ENCODE assay signal across 19 cellular contexts in genomic region chr2:68240446-68240845, GRCh38. TPM values are rescaled to one million over a fixed set of nuclear protein-coding genes. Genes with fewer than 3 reads are reported as not detected.
DNase-seq lines count a peak whose midpoint lies in the region; ATAC-seq, FAIRE-seq and TF ChIP-seq lines count a peak whose summit lies in the region.
"Had no signal": no experiment of that assay in that cellular context is flagged by ENCODE, and none has a peak within 500 bp of the region (broad histone marks: within the 10 kb centered on the region; RNA-seq: fewer than 3 reads in every experiment).

No MANE protein-coding gene starts in this region.

- H3K9me3 ChIP-seq in BLaER1 treated with 17β-estradiol and CSF1 and Interleukin-3, amounts not matched to agents 10 nM and 100 nM (replicated peaks in 1 of 11), result 0 out of 22 replicates have a peak, but pooled peaks cover 0 to 4% (median 0%) of the 10 kb centered on the region in 11 experiments
- H3K9me3 ChIP-seq in naive thymus-derived CD4-positive, alpha-beta T cell (ENCODE audit: control insufficient read depth in 2 of 3, low read length in 3 of 3), result no peaks in the 10 kb centered on the region
- H3K9me3 ChIP-seq: suprapubic skin had no signal

- FAIRE-seq in GM12892 (lab: Jason Lieb, UNC), result peak; percentile 68
- FAIRE-seq: colon had no signal

- H3K9ac ChIP-seq in BLaER1 treated with 17β-estradiol and CSF1 and Interleukin-3, amounts not matched to agents 10 nM and 100 nM, result no peak overlapping the region

- no peak for ATAC-seq in activated T-helper 17 cell treated with anti-CD3 and anti-CD28 coated beads, Interleukin-2, amount 50 U/mL, for 72 hours (replicated peaks)
- ATAC-seq in naive thymus-derived CD4-positive, alpha-beta T cell, result no peak
- ATAC-seq in GM21528 (IDR thresholded peaks at IDR 0.05; ENCODE audit: low FRiP score, unreplicated experiment), result no peak

- CTCF ChIA-PET in naive thymus-derived CD4-positive, alpha-beta T cell (lab: Charles Lee), result interaction anchor here (1.0 kb wide), 1 partner anchor 44 kb away, joined by 3 read pairs; no protein-coding TSS in a partner anchor

- H3K4me1 Mint-ChIP-seq in activated T-helper 17 cell treated with anti-CD3 and anti-CD28 coated beads, Interleukin-2, amount 50 U/mL, for 72 hours, result peaks cover 42% of the 10 kb centered on the region
- peaks cover 12 to 74% (median 49%) of the 10 kb centered on the region in 7 donors for H3K4me1 Mint-ChIP-seq in naive thymus-derived CD4-positive, alpha-beta T cell

- H3K27me3 ChIP-seq in BLaER1 treated with 17β-estradiol and CSF1 and Interleukin-3, amounts not matched to agents 10 nM and 100 nM, result no peaks in the 10 kb centered on the region
- no peaks in the 10 kb centered on the region for H3K27me3 ChIP-seq in naive thymus-derived CD4-positive, alpha-beta T cell (ENCODE audit: control insufficient read depth in 2 of 2, insufficient read depth in 2 of 2, low read length in 2 of 2)
- H3K27me3 ChIP-seq: suprapubic skin had no signal

- peak overlapping the region; percentile 70 for H3K4me3 Mint-ChIP-seq in activated T-helper 17 cell treated with anti-CD3 and anti-CD28 coated beads, Interleukin-2, amount 50 U/mL, for 72 hours
- peak overlapping the region in 8 of 10 donors; percentile 42 to 76 (median 62) for H3K4me3 Mint-ChIP-seq in naive thymus-derived CD4-positive, alpha-beta T cell

- H3K9me3 Mint-ChIP-seq in activated T-helper 17 cell treated with anti-CD3 and anti-CD28 coated beads, Interleukin-2, amount 50 U/mL, for 72 hours, result no peaks in the 10 kb centered on the region
- no peaks in the 10 kb centered on the region for H3K9me3 Mint-ChIP-seq in naive thymus-derived CD4-positive, alpha-beta T cell

- peak overlapping the region in 7 of 11 experiments; percentile 2 to 81 (median 63); a peak in 8 of 22 replicates for H3K4me2 ChIP-seq in BLaER1 treated with 17β-estradiol and CSF1 and Interleukin-3, amounts not matched to agents 10 nM and 100 nM

- no peaks in the 10 kb centered on the region for H3K27me3 Mint-ChIP-seq in activated T-helper 17 cell treated with anti-CD3 and anti-CD28 coated beads, Interleukin-2, amount 50 U/mL, for 72 hours
- H3K27me3 Mint-ChIP-seq in naive thymus-derived CD4-positive, alpha-beta T cell, result no peaks in the 10 kb centered on the region

- intact Hi-C loops in naive thymus-derived CD4-positive, alpha-beta T cell (cut with micrococcal nuclease), result no loop called here

- peaks cover 92 to 100% (median 100%) of the 10 kb centered on the region in 11 experiments for H4K20me1 ChIP-seq in BLaER1 treated with 17β-estradiol and CSF1 and Interleukin-3, amounts not matched to agents 10 nM and 100 nM

- peaks cover 15 to 64% (median 29%) of the 10 kb centered on the region in 11 experiments; a peak in 18 of 22 replicates for H3K36me3 ChIP-seq in BLaER1 treated with 17β-estradiol and CSF1 and Interleukin-3, amounts not matched to agents 10 nM and 100 nM
- no peaks in the 10 kb centered on the region for H3K36me3 ChIP-seq in naive thymus-derived CD4-positive, alpha-beta T cell (ENCODE audit: control insufficient read depth in 2 of 3, insufficient read depth in 3 of 3, low read length in 3 of 3)
- H3K36me3 ChIP-seq: suprapubic skin had no signal

- POLR2A ChIA-PET in naive thymus-derived CD4-positive, alpha-beta T cell (lab: Charles Lee), result no interaction called here

- H3K36me3 Mint-ChIP-seq in activated T-helper 17 cell treated with anti-CD3 and anti-CD28 coated beads, Interleukin-2, amount 50 U/mL, for 72 hours (ENCODE audit: low read depth), result peaks cover 33% of the 10 kb centered on the region
- peaks cover 0 to 12% (median 7%) of the 10 kb centered on the region in 5 donors for H3K36me3 Mint-ChIP-seq in naive thymus-derived CD4-positive, alpha-beta T cell

- peak overlapping the region in 1 of 11 experiments; percentile 22; a peak in 1 of 22 replicates for H3K27ac ChIP-seq in BLaER1 treated with 17β-estradiol and CSF1 and Interleukin-3, amounts not matched to agents 10 nM and 100 nM
- no peak overlapping the region for H3K27ac ChIP-seq in naive thymus-derived CD4-positive, alpha-beta T cell (ENCODE audit: low read depth, low read length)
- H3K27ac ChIP-seq: HL-60, RWPE1, suprapubic skin had no signal

- no peak overlapping the region for H3K4me3 ChIP-seq in BLaER1 treated with 17β-estradiol and CSF1 and Interleukin-3, amounts not matched to agents 10 nM and 100 nM
- peak overlapping the region; percentile 4 for H3K4me3 ChIP-seq in naive thymus-derived CD4-positive, alpha-beta T cell (ENCODE audit: low read length)
- H3K4me3 ChIP-seq: suprapubic skin had no signal

- H3K4me1 ChIP-seq in BLaER1 treated with 17β-estradiol and CSF1 and Interleukin-3, amounts not matched to agents 10 nM and 100 nM, result peaks cover 36 to 95% (median 49%) of the 10 kb centered on the region in 10 experiments
- peaks cover 63 to 72% of the 10 kb centered on the region in 2 donors for H3K4me1 ChIP-seq in naive thymus-derived CD4-positive, alpha-beta T cell (ENCODE audit: control insufficient read depth in 2 of 2, insufficient read depth in 2 of 2, low read length in 2 of 2)

- no peak for DNase-seq in GM12892 (ENCODE audit: insufficient read length)
- DNase-seq in naive thymus-derived CD4-positive, alpha-beta T cell, result no peak
- DNase-seq in NCI-H748 (lab: John Stamatoyannopoulos, UW; ENCODE audit: unreplicated experiment), result no peak
- no peak for DNase-seq in DMS153 (lab: John Stamatoyannopoulos, UW)
- DNase-seq in T-helper 2 cell, result no peak
- DNase-seq: activated effector memory CD4-positive, alpha-beta T cell treated with anti-CD3 and anti-CD28 coated beads, Interleukin-2, amount 50 U/mL, for 16 hours; aorta; hypothalamus; NCI-H1436 treated with DMSO at 0.1 percent for 48 hours; NCI-H345; stimulated activated CD4-positive, alpha-beta T cell treated with anti-CD3 and anti-CD28 coated beads, Interleukin-2, amount 100 ng/mL, for 24 hours; SW 1271 had no signal

- TF ChIP-seq POLR2A in GM12892 (IDR thresholded peaks at IDR 0.05; ENCODE audit: low read depth, low read length), result no peak

- H3K27ac Mint-ChIP-seq in activated T-helper 17 cell treated with anti-CD3 and anti-CD28 coated beads, Interleukin-2, amount 50 U/mL, for 72 hours, result no peak overlapping the region
- H3K27ac Mint-ChIP-seq in naive thymus-derived CD4-positive, alpha-beta T cell, result peak overlapping the region in 8 of 9 donors; percentile 27 to 74 (median 39)

RNA-seq across cellular contexts. Expression of gene PPP3R1, which starts 11.9 kb away (rescaled TPM):
- polyA plus RNA-seq in GM12892 (2012; ENCODE audit: missing spikeins), result 38.6 TPM
- 10 to 100 TPM; 54.1 to 70.0 TPM for total RNA-seq in activated T-helper 17 cell treated with anti-CD3 and anti-CD28 coated beads, Interleukin-2, amount 50 U/mL, for 72 hours
- total RNA-seq in naive thymus-derived CD4-positive, alpha-beta T cell, result 10 to 100 TPM; 54.1 to 78.2 (median 70.0) TPM
- polyA plus RNA-seq in naive thymus-derived CD4-positive, alpha-beta T cell, result 1 to 10 TPM; 2.6 to 7.2 TPM
